In genomic region chr3:185423178-185423577, GRCh38 we compare ENCODE assay signal across 1 cellular context.
TF ChIP-seq lines count a peak whose summit lies in the region.

No MANE protein-coding gene starts in this region.

TF ChIP-seq in HCT116, 20 proteins besides CTCF, POLR2A, EP300 and RAD21 (continued from another document):
- TF ChIP-seq ZBTB33 (IDR thresholded peaks at IDR 0.05; ENCODE audit: extremely low read depth, insufficient replicate concordance, low read length) (no peak), MAX (IDR thresholded peaks at IDR 0.05) (no peak), REST (IDR thresholded peaks at IDR 0.05; ENCODE audit: low read depth) (no peak), YY1 (IDR thresholded peaks at IDR 0.05; ENCODE audit: extremely low read depth, insufficient replicate concordance, low read depth, low read length) (no peak)
